35 cellular contexts compared by ENCODE assay signal in genomic region chr2:169386621-169387235, GRCh38. TPM values are rescaled to one million over a fixed set of nuclear protein-coding genes. Genes with fewer than 3 reads are reported as not detected.
"Had no signal": no experiment of that assay in that cellular context is flagged by ENCODE, and none has a peak within 500 bp of the region (broad histone marks: within the 10 kb centered on the region; RNA-seq: fewer than 3 reads in every experiment).

No MANE protein-coding gene starts in this region.

- H3K4me3 ChIP-seq: PC-9 had no signal

- H2AFZ ChIP-seq: PC-9 had no signal

- H3K9ac ChIP-seq: KMS-11 had no signal

- H3K27ac ChIP-seq: brain microvascular endothelial cell, KMS-11, PC-9, RWPE1, WERI-Rb-1 had no signal

- DNase-seq: activated CD4-positive, alpha-beta memory T cell treated with anti-CD3 and anti-CD28 coated beads, Interleukin-2, amount 10 ng/mL, durations not matched to agents 7 days and 5 days; activated CD4-positive, alpha-beta T cell treated with anti-CD3 and anti-CD28 coated beads for 1 hour; activated CD4-positive, alpha-beta T cell treated with anti-CD3 and anti-CD28 coated beads for 48 hours; activated CD4-positive, CD25-positive, alpha-beta regulatory T cell; activated CD8-positive, alpha-beta memory T cell treated with anti-CD3 and anti-CD28 coated beads for 24 hours; activated CD8-positive, alpha-beta memory T cell treated with anti-CD3 and anti-CD28 coated beads, Interleukin-2, amount 10 ng/mL, durations not matched to agents 7 days and 5 days; activated CD8-positive, alpha-beta memory T cell treated with anti-CD3 and anti-CD28 coated beads, Interleukin-2, amount 50 U/mL, for 48 hours; activated effector memory CD4-positive, alpha-beta T cell treated with Interleukin-2 at 50 U/mL for 16 hours; activated naive CD4-positive, alpha-beta T cell treated with anti-CD3 and anti-CD28 coated beads, Interleukin-2, amount 50 U/mL, for 16 hours; activated naive CD8-positive, alpha-beta T cell treated with anti-CD3 and anti-CD28 coated beads for 36 hours; activated T-cell treated with anti-CD3 and anti-CD28 coated beads, Interleukin-2, amount 50 U/mL, for 48 hours; amniotic stem cell; aorta; brain microvascular endothelial cell; NCI-H1092 treated with DMSO at 0.1 percent for 48 hours; NCI-H1417; NCI-H146; NCI-H187; NCI-H2029 treated with DMSO at 0.1 percent for 48 hours; NCI-H2107; NCI-H2171; NCI-H510A; NCI-H526; NCI-H748 treated with DMSO at 0.1 percent for 48 hours; PC-9; SIG-M5; SW 1271; T-helper 1 cell; T-helper 2 cell; T-helper 9 cell; WERI-Rb-1 had no signal

- H3K4me2 ChIP-seq: KMS-11, PC-9 had no signal

- H3K36me3 ChIP-seq: brain microvascular endothelial cell, WERI-Rb-1 had no signal

- H3K27me3 ChIP-seq: brain microvascular endothelial cell had no signal

- FAIRE-seq: RCC 7860 had no signal

RNA-seq across cellular contexts. Expression of gene LRP2, which starts 24.4 kb away (rescaled TPM):
- total RNA-seq: M059J, PC-9 had no signal
- polyA plus RNA-seq: aorta had no signal
